ENCODE assay signal across 8 cellular contexts in the genomic region with DNA sequence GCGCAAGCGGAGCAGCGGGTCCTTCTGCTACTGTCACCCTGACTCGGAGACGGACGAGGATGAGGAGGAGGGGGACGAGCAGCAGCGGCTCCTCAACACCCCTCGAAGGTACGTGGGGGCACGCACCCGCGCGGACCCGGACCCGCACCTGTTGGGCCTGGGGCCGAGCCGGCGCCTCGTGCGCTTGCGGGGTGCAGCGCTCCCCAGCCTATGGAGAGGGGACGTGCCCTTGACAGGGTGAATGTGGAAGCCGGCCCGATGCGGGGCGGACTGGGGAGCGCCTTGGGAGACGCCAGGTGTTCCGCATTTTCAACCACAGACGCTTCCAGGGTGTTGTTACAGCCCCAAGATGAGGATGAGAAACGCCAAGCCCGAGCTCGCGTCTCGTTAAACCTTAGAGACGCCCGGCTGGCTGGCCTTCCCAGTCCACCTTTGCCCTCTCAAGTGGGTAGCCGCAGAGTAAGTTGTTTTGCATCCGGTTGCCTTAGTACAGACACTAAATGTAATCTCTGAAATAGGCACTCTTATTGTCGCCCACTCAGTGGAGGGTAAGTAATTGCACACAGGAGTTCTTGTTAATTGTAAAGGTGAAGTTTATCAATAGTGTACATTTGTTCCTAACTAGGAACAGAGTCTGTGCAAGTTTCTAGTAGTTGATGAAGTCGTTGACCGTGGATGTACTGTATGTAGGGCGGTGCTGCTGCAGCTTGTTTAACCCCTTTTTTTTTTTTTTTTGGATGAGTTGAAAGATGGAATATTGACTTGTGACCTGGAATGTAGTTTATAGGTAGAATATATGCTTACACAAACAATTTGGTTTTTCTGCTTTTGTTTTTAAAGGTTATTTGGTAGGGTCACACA. TPM values are rescaled to one million over a fixed set of nuclear protein-coding genes. Genes with fewer than 3 reads are reported as not detected.
A peak's percentile ranks its signal among the peaks of the same experiment; 100 is the strongest.
DNase-seq lines count a peak whose midpoint lies in the region; ATAC-seq and TF ChIP-seq lines count a peak whose summit lies in the region.

No MANE protein-coding gene starts in this region.

- H3K27me3 Mint-ChIP-seq in central memory CD8-positive, alpha-beta T cell, result no peaks in the 10 kb centered on the region

- H3K27ac ChIP-seq in DND-41 (ENCODE audit: low read length), result peak overlapping the region; percentile 89

- peak overlapping the region; percentile 90 for H3K9ac ChIP-seq in DND-41 (ENCODE audit: low read depth, low read length)

- peak overlapping the region; percentile 84 for H2AFZ ChIP-seq in DND-41 (ENCODE audit: low read depth, low read length)

- peaks cover 63% of the 10 kb centered on the region for H3K4me1 Mint-ChIP-seq in central memory CD8-positive, alpha-beta T cell

- peaks cover 79% of the 10 kb centered on the region for H3K4me1 ChIP-seq in DND-41 (ENCODE audit: insufficient read depth, low read length)

- intact Hi-C loops in left colon (cut with DNase I, micrococcal nuclease), result no loop called here

- no peaks in the 10 kb centered on the region for H3K9me3 ChIP-seq in DND-41 (ENCODE audit: insufficient read depth, low read length, severe bottlenecking)

- peaks cover 26% of the 10 kb centered on the region for H4K20me1 ChIP-seq in DND-41 (ENCODE audit: insufficient read depth, low read length)

- no peaks in the 10 kb centered on the region for H3K9me3 Mint-ChIP-seq in central memory CD8-positive, alpha-beta T cell

- H3K36me3 Mint-ChIP-seq in central memory CD8-positive, alpha-beta T cell (ENCODE audit: insufficient read depth), result peaks cover 7% of the 10 kb centered on the region

- DNase-seq in DND-41 (peak; percentile 65), KBM-7 (peak; percentile 69), UCSD-AML1 (lab: John Stamatoyannopoulos, UW; ENCODE audit: unreplicated experiment) (peak; percentile 50), left colon (peak; percentile 64 to 71), NCI-H187 (lab: John Stamatoyannopoulos, UW) (no peak)
- peak; percentile 32 to 38 for DNase-seq in central memory CD8-positive, alpha-beta T cell (ENCODE audit: low spot score in 2 of 2)
- peak; percentile 43 for DNase-seq in stimulated activated CD4-positive, alpha-beta T cell treated with anti-CD3 and anti-CD28 coated beads, Interleukin-4, amount 100 ng/mL, for 24 hours

- H3K4me3 ChIP-seq in DND-41 (ENCODE audit: low read depth in 1 of 2, low read length in 2 of 2), result peak overlapping the region; percentile 74 to 75

- H3K27ac Mint-ChIP-seq in central memory CD8-positive, alpha-beta T cell (ENCODE audit: low read depth), result peak overlapping the region; percentile 92

- peak overlapping the region; percentile 97 for H3K4me3 Mint-ChIP-seq in central memory CD8-positive, alpha-beta T cell

- H3K79me2 ChIP-seq in DND-41 (ENCODE audit: insufficient read depth, low read length), result peaks cover 58% of the 10 kb centered on the region

- in situ Hi-C loops in KBM-7 (cut with MboI; ENCODE audit: low pct_unique_long_range_greater_than_20kb, low sequenced_read_pairs), result no loop called here

- H3K4me2 ChIP-seq in DND-41 (ENCODE audit: insufficient read depth, low read length), result peak overlapping the region; percentile 75

- peaks cover 34% of the 10 kb centered on the region for H3K36me3 ChIP-seq in DND-41 (ENCODE audit: insufficient read depth, low read length)

- ATAC-seq in DND-41 (ENCODE audit: insufficient read depth, low read depth), result peak; percentile 39
- ATAC-seq in GM21723 (IDR thresholded peaks at IDR 0.05; ENCODE audit: unreplicated experiment), result peak; percentile 33
- peak; percentile 30 for ATAC-seq in central memory CD8-positive, alpha-beta T cell (replicated peaks; ENCODE audit: extremely low read depth, poor library complexity, severe bottlenecking)
- peak; percentile 70 for ATAC-seq in left colon

- H3K27me3 ChIP-seq in DND-41 (ENCODE audit: insufficient read depth, low read length, poor library complexity), result no peaks in the 10 kb centered on the region

- no peak for TF ChIP-seq CTCF in DND-41 (IDR thresholded peaks at IDR 0.05; ENCODE audit: borderline replicate concordance, extremely low read depth, low read length, poor library complexity, severe bottlenecking)

RNA-seq across cellular contexts. Expression of a gene that starts 0.8 kb away (rescaled TPM):
- 10 to 100 TPM; 22.8 to 27.2 TPM for total RNA-seq in left colon

Comparison
In these comparisons a context has a peak if more than half of its experiments do, and no peak if none do; other contexts are left out.
1. DNase-seq: peak in DND-41 (single experiment), KBM-7 (single experiment), UCSD-AML1 (single experiment), central memory CD8-positive, alpha-beta T cell (2 of 2), left colon (2 of 2) and stimulated activated CD4-positive, alpha-beta T cell treated with anti-CD3 and anti-CD28 coated beads, Interleukin-4, amount 100 ng/mL, for 24 hours (single experiment); none in NCI-H187 (0 of 2).
2. Peak in every context shown above with its lines, with median percentiles within 50 percentile points of each other: ATAC-seq.